13 cellular contexts compared by ENCODE assay signal in genomic region chr15:74891469-74891868, GRCh38. TPM values are rescaled to one million over a fixed set of nuclear protein-coding genes. Genes with fewer than 3 reads are reported as not detected.
A peak's percentile ranks its signal among the peaks of the same experiment; 100 is the strongest.
DNase-seq lines count a peak whose midpoint lies in the region; ATAC-seq and TF ChIP-seq lines count a peak whose summit lies in the region.
"Had no signal": no experiment of that assay in that cellular context is flagged by ENCODE, and none has a peak within 500 bp of the region (broad histone marks: within the 10 kb centered on the region; RNA-seq: fewer than 3 reads in every experiment).

No MANE protein-coding gene starts in this region.

- no peak overlapping the region for H3K27ac Mint-ChIP-seq in T-helper 1 cell treated with Interleukin-12 subunit alpha and Interleukin-12 subunit beta and Interleukin-4 antibody, amounts not matched to agents 30 μg/mL and 1 μg/mL, for 36 hours
- H3K27ac Mint-ChIP-seq in T-helper 17 cell (peak overlapping the region; percentile 92), progenitor cell of endocrine pancreas (no peak overlapping the region)
- H3K27ac Mint-ChIP-seq: stimulated activated memory B cell treated with anti-CD40 and anti-IgM and Interleukin-4, amounts not matched to agents 10 μg/mL and 1 μg/mL and 100 μg/mL, for 72 hours had no signal

- ATAC-seq in T-helper 17 cell (no peak), heart right ventricle (peak in 7 of 8 donors; percentile 2 to 53 (median 25)), left lung (no peak), GM19324 (IDR thresholded peaks at IDR 0.05; ENCODE audit: low FRiP score, unreplicated experiment) (no peak)
- ATAC-seq: A549; stimulated activated memory B cell treated with anti-CD40 and anti-IgM and Interleukin-4, amounts not matched to agents 10 μg/mL and 1 μg/mL and 100 μg/mL, for 72 hours had no signal

- no peaks in the 10 kb centered on the region for H3K9me3 ChIP-seq in T-helper 17 cell (ENCODE audit: control insufficient read depth, low read length, poor library complexity, severe bottlenecking)
- H3K9me3 ChIP-seq in heart right ventricle, result no peaks in the 10 kb centered on the region
- H3K9me3 ChIP-seq in left lung, result no peaks in the 10 kb centered on the region
- H3K9me3 ChIP-seq: A549 had no signal

- peaks cover 24% of the 10 kb centered on the region for H3K36me3 Mint-ChIP-seq in T-helper 1 cell treated with Interleukin-12 subunit alpha and Interleukin-12 subunit beta and Interleukin-4 antibody, amounts not matched to agents 30 μg/mL and 1 μg/mL, for 36 hours (ENCODE audit: low read depth)
- H3K36me3 Mint-ChIP-seq in T-helper 17 cell (ENCODE audit: low read depth) (no peaks in the 10 kb centered on the region), progenitor cell of endocrine pancreas (ENCODE audit: insufficient read depth) (peaks cover 3% of the 10 kb centered on the region)

- no peak for TF ChIP-seq CTCF in heart right ventricle (IDR thresholded peaks at IDR 0.05)
- TF ChIP-seq CTCF in progenitor cell of endocrine pancreas (IDR thresholded peaks at IDR 0.05; ENCODE audit: unreplicated experiment), result no peak
- TF ChIP-seq CTCF in left lung (IDR thresholded peaks at IDR 0.05), result no peak

- H3K9me3 Mint-ChIP-seq in T-helper 1 cell treated with Interleukin-12 subunit alpha and Interleukin-12 subunit beta and Interleukin-4 antibody, amounts not matched to agents 30 μg/mL and 1 μg/mL, for 36 hours, result no peaks in the 10 kb centered on the region
- H3K9me3 Mint-ChIP-seq in progenitor cell of endocrine pancreas (ENCODE audit: low read depth), result no peaks in the 10 kb centered on the region
- H3K9me3 Mint-ChIP-seq: stimulated activated memory B cell treated with anti-CD40 and anti-IgM and Interleukin-4, amounts not matched to agents 10 μg/mL and 1 μg/mL and 100 μg/mL, for 72 hours had no signal

- H3K27me3 Mint-ChIP-seq in T-helper 1 cell treated with Interleukin-12 subunit alpha and Interleukin-12 subunit beta and Interleukin-4 antibody, amounts not matched to agents 30 μg/mL and 1 μg/mL, for 36 hours (ENCODE audit: low read depth), result no peaks in the 10 kb centered on the region
- H3K27me3 Mint-ChIP-seq in T-helper 17 cell (no peaks in the 10 kb centered on the region), progenitor cell of endocrine pancreas (no peaks in the 10 kb centered on the region)
- H3K27me3 Mint-ChIP-seq: stimulated activated memory B cell treated with anti-CD40 and anti-IgM and Interleukin-4, amounts not matched to agents 10 μg/mL and 1 μg/mL and 100 μg/mL, for 72 hours had no signal

- intact Hi-C loops in heart right ventricle (cut with DNase I), result loop anchor here in 2 of 10 donors (10.0 kb wide), 1 partner anchor 47 kb away; the partner anchor contains the start of gene ULK3 (in 2 of the 2)
- intact Hi-C loops in left lung (cut with DNase I), result no loop called here

- H3K27me3 ChIP-seq in heart right ventricle, result no peaks in the 10 kb centered on the region
- H3K27me3 ChIP-seq in left lung, result no peaks in the 10 kb centered on the region

- 65 to 72% methylated on average over 3 of the region's 3 CpGs for WGBS in heart right ventricle, 2 donors

- H3K4me3 ChIP-seq in heart right ventricle (peak overlapping the region in 1 of 10 donors; percentile 70), left lung (no peak overlapping the region)

- H3K4me1 Mint-ChIP-seq in T-helper 1 cell treated with Interleukin-12 subunit alpha and Interleukin-12 subunit beta and Interleukin-4 antibody, amounts not matched to agents 30 μg/mL and 1 μg/mL, for 36 hours (ENCODE audit: low read depth), result peaks cover 32% of the 10 kb centered on the region
- peaks cover 37% of the 10 kb centered on the region for H3K4me1 Mint-ChIP-seq in T-helper 17 cell
- peaks cover 11% of the 10 kb centered on the region for H3K4me1 Mint-ChIP-seq in progenitor cell of endocrine pancreas (ENCODE audit: low read depth)

- peak overlapping the region; percentile 10 for H3K4me3 Mint-ChIP-seq in T-helper 1 cell treated with Interleukin-12 subunit alpha and Interleukin-12 subunit beta and Interleukin-4 antibody, amounts not matched to agents 30 μg/mL and 1 μg/mL, for 36 hours
- H3K4me3 Mint-ChIP-seq in T-helper 17 cell (no peak overlapping the region), progenitor cell of endocrine pancreas (ENCODE audit: low read depth) (peak overlapping the region; percentile 90)

- H3K27ac ChIP-seq in heart right ventricle, result peak overlapping the region in 7 of 10 donors; percentile 68 to 93 (median 85)
- no peak overlapping the region for H3K27ac ChIP-seq in left lung

- peaks cover 4 to 46% (median 42%) of the 10 kb centered on the region in 9 donors for H3K4me1 ChIP-seq in heart right ventricle
- peaks cover 0 to 21% of the 10 kb centered on the region in 2 donors for H3K4me1 ChIP-seq in left lung

- DNase-seq in T-helper 1 cell, result no peak
- DNase-seq in T-helper 17 cell, result no peak
- no peak for DNase-seq in heart right ventricle
- no peak for DNase-seq in progenitor cell of endocrine pancreas (ENCODE audit: low spot score, unreplicated experiment)
- DNase-seq in left lung, result no peak
- no peak for DNase-seq in activated CD4-positive, alpha-beta T cell treated with anti-CD3 and anti-CD28 coated beads, Interleukin-2, amount 50 U/mL, for 48 hours
- DNase-seq: DMS79, NCI-H1048, NCI-H526 had no signal

- H3K36me3 ChIP-seq in heart right ventricle, result peaks cover 0 to 41% (median 4%) of the 10 kb centered on the region in 9 donors
- H3K36me3 ChIP-seq in left lung, result peaks cover 0 to 13% of the 10 kb centered on the region in 2 donors

RNA-seq across cellular contexts. Expression of gene MPI, which starts 1.6 kb away (rescaled TPM):
- 10 to 100 TPM; 25.4 to 38.2 TPM for total RNA-seq in T-helper 17 cell
- total RNA-seq in heart right ventricle, result 10 to 100 TPM; 39.3 to 86.4 (median 57.4) TPM
- 10 to 100 TPM; 24.4 to 34.3 TPM for polyA plus RNA-seq in heart right ventricle
- 36.4 and 39.6 TPM in 2 replicates for total RNA-seq in progenitor cell of endocrine pancreas
- total RNA-seq in left lung, result 10 to 100 TPM; 27.8 to 30.7 TPM

RNA-seq across cellular contexts. Expression of gene FAM219B, which starts 15.2 kb away (rescaled TPM):
- total RNA-seq in T-helper 17 cell (10 to 100 TPM; 47.8 to 65.7 TPM), heart right ventricle (100 to 1,000 TPM in 4 of 10 donors, 10 to 100 TPM in 6; 73.1 to 159 (median 98.7) TPM), progenitor cell of endocrine pancreas (118 and 122 TPM in 2 replicates), left lung (10 to 100 TPM; 66.0 to 84.7 TPM)
- 10 to 100 TPM; 27.1 to 51.1 TPM for polyA plus RNA-seq in heart right ventricle

RNA-seq across cellular contexts. Expression of gene SCAMP2, which starts 18.3 kb away (rescaled TPM):
- 10 to 100 TPM; 84.1 to 86.8 TPM for total RNA-seq in T-helper 17 cell
- total RNA-seq in heart right ventricle, result 10 to 100 TPM; 28.0 to 64.3 (median 39.1) TPM
- 10 to 100 TPM; 30.9 to 76.7 TPM for polyA plus RNA-seq in heart right ventricle
- total RNA-seq in progenitor cell of endocrine pancreas, result 60.0 and 63.0 TPM in 2 replicates
- total RNA-seq in left lung, result 100 to 1,000 TPM; 131 to 138 TPM

RNA-seq across cellular contexts. Expression of gene COX5A, which starts 46.4 kb away (rescaled TPM):
- total RNA-seq in T-helper 17 cell, result 10 to 100 TPM; 56.1 to 72.9 TPM
- total RNA-seq in heart right ventricle, result 1,000 to 10,000 TPM in 9 of 10 donors, 100 to 1,000 TPM in 1; 894 to 1,717 (median 1,286) TPM
- 1,000 to 10,000 TPM; 1,114 to 1,728 TPM for polyA plus RNA-seq in heart right ventricle
- total RNA-seq in progenitor cell of endocrine pancreas, result 189 and 191 TPM in 2 replicates
- 100 to 1,000 TPM; 170 TPM for total RNA-seq in left lung

RNA-seq across cellular contexts. Expression of gene ULK3, which starts 48.5 kb away (rescaled TPM):
- total RNA-seq in T-helper 17 cell, result 10 to 100 TPM; 44.6 to 49.0 TPM
- 10 to 100 TPM; 21.3 to 44.0 (median 24.7) TPM for total RNA-seq in heart right ventricle
- 10 to 100 TPM; 22.5 to 56.3 TPM for polyA plus RNA-seq in heart right ventricle
- total RNA-seq in progenitor cell of endocrine pancreas, result 37.3 and 39.8 TPM in 2 replicates
- 10 to 100 TPM; 37.4 to 45.1 TPM for total RNA-seq in left lung

Comparison
In these comparisons a context has a peak if more than half of its experiments do, and no peak if none do; other contexts are left out.
1. ATAC-seq: peak in heart right ventricle (7 of 8); none in T-helper 17 cell (single experiment), left lung (single experiment) and GM19324 (single experiment).
2. H3K27ac ChIP-seq: peak in heart right ventricle (7 of 10); none in left lung (0 of 2).